In genomic region chr9:98255064-98255577, GRCh38 we compare ENCODE assay signal across 8 cellular contexts. TPM values are rescaled to one million over a fixed set of nuclear protein-coding genes. Genes with fewer than 3 reads are reported as not detected.
DNase-seq lines count a peak whose midpoint lies in the region; ATAC-seq, FAIRE-seq and TF ChIP-seq lines count a peak whose summit lies in the region.

No MANE protein-coding gene starts in this region.

- H3K4me3 ChIP-seq in AG09309 (ENCODE audit: control insufficient read depth, low read depth, low read length) (peak overlapping the region; percentile 87), pancreas (peak overlapping the region; percentile 63 to 87 (median 73))

- peak overlapping the region in 3 of 4 donors; percentile 90 to 97 (median 94) for H3K27ac ChIP-seq in pancreas

- no peaks in the 10 kb centered on the region for H3K27me3 ChIP-seq in pancreas

- H3K4me1 Mint-ChIP-seq in WTC11: peaks cover 44% of the 10 kb centered on the region

- WGBS in pancreas, 2 donors: 0 to 1% methylated on average over 35 of the region's 35 CpGs

- H3K36me3 Mint-ChIP-seq in WTC11: peaks cover 9% of the 10 kb centered on the region

- H3K9me3 ChIP-seq in pancreas: no peaks in the 10 kb centered on the region

- peak; percentile 13 for ATAC-seq in GM18517 (IDR thresholded peaks at IDR 0.05; ENCODE audit: unreplicated experiment)
- ATAC-seq in HG03139 (IDR thresholded peaks at IDR 0.05; ENCODE audit: unreplicated experiment): peak; percentile 7
- peak; percentile 38 for ATAC-seq in WTC11
- ATAC-seq in pancreas: peak; percentile 25 to 34 (median 28)

- peak overlapping the region; percentile 42; the same call in 1 of the 2 replicates for H3K27ac Mint-ChIP-seq in WTC11

- POLR2A ChIA-PET in WTC11 (lab: Charles Lee): interaction anchor here (0.6 to 1.8 kb wide), 6 partner anchors 13 to 622 kb away, joined by 3 to 5 read pairs (median 3); partner anchors contain the start of genes NANS, NCBP1 and TSTD2

- H3K4me1 ChIP-seq in pancreas: peaks cover 0 to 8% (median 6%) of the 10 kb centered on the region in 3 donors

- CTCF ChIA-PET in WTC11 (lab: Charles Lee): interaction anchor here (0.6 to 3.3 kb wide), 22 partner anchors 9 to 470 kb away, joined by 3 to 29 read pairs (median 4); partner anchors contain the start of genes NANS and TRIM14

- H3K9me3 Mint-ChIP-seq in WTC11: no peaks in the 10 kb centered on the region

- H3K36me3 ChIP-seq in pancreas: no peaks in the 10 kb centered on the region

- H3K27me3 Mint-ChIP-seq in WTC11 (ENCODE audit: low read depth): no peaks in the 10 kb centered on the region

- FAIRE-seq in pancreas (lab: Jason Lieb, UNC): no peak

- no peak for DNase-seq in AG09309 (ENCODE audit: low read depth)
- no peak for DNase-seq in WTC11 (ENCODE audit: low spot score)
- DNase-seq in foreskin melanocyte: peak; percentile 12
- peak in 2 of 6 donors; percentile 40 to 62 for DNase-seq in pancreas
- DNase-seq in NCI-H1436 (lab: John Stamatoyannopoulos, UW): no peak
- no peak for DNase-seq in NCI-H1436 treated with DMSO at 0.1 percent for 48 hours (lab: John Stamatoyannopoulos, UW)

- intact Hi-C loops in pancreas (cut with DNase I): loop anchor here in 1 of 3 donors (10.0 kb wide), 1 partner anchor 180 kb away; no protein-coding TSS in a partner anchor

- TF ChIP-seq CTCF in AG09309 (IDR thresholded peaks at IDR 0.05; ENCODE audit: control insufficient read depth, insufficient read depth, low read depth, low read length, missing control alignments) (peak; percentile 6), WTC11 (IDR thresholded peaks at IDR 0.05) (no peak), pancreas (IDR thresholded peaks at IDR 0.05) (no peak)

- H3K4me3 Mint-ChIP-seq in WTC11: peak overlapping the region; percentile 93

TF ChIP-seq in WTC11, 78 proteins besides CTCF, POLR2A, EP300 and RAD21:
- TF ChIP-seq, protein P1, sequence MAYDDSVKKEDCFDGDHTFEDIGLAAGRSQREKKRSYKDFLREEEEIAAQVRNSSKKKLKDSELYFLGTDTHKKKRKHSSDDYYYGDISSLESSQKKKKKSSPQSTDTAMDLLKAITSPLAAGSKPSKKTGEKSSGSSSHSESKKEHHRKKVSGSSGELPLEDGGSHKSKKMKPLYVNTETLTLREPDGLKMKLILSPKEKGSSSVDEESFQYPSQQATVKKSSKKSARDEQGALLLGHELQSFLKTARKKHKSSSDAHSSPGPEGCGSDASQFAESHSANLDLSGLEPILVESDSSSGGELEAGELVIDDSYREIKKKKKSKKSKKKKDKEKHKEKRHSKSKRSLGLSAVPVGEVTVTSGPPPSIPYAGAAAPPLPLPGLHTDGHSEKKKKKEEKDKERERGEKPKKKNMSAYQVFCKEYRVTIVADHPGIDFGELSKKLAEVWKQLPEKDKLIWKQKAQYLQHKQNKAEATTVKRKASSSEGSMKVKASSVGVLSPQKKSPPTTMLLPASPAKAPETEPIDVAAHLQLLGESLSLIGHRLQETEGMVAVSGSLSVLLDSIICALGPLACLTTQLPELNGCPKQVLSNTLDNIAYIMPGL (CRISPR knock-in tag; IDR thresholded peaks at IDR 0.05): 0 out of 2 replicates have a peak, but pooled peaks have one; percentile 11
- no peak for TF ChIP-seq TCF7 (CRISPR knock-in tag; IDR thresholded peaks at IDR 0.05; ENCODE audit: low read depth)

RNA-seq across cellular contexts. Expression of gene TBC1D2, which starts 0.3 kb away (rescaled TPM):
- total RNA-seq in WTC11 (2021) (10.6 to 11.4 TPM (median 11.1 TPM) in 3 replicates), pancreas (1 to 10 TPM; 1.9 to 5.2 (median 2.4) TPM)
- polyA plus RNA-seq in pancreas: 1 to 10 TPM; 2.1 to 3.1 TPM
